Comparison of ENCODE assay signal across 10 cellular contexts in genomic region chr12:115337693-115338543, GRCh38.
DNase-seq lines count a peak whose midpoint lies in the region; ATAC-seq, FAIRE-seq and TF ChIP-seq lines count a peak whose summit lies in the region.
"Had no signal": no experiment of that assay in that cellular context is flagged by ENCODE, and none has a peak within 500 bp of the region (broad histone marks: within the 10 kb centered on the region; RNA-seq: fewer than 3 reads in every experiment).

No MANE protein-coding gene starts in this region.

- ATAC-seq in K562, result no peak
- ATAC-seq in natural killer cell treated with Interleukin-12 subunit alpha and Interleukin-12 subunit beta and Interleukin-15 and Interleukin-18, amount 100 ng/mL, for 72 hours, result no peak

- H3K4me1 Mint-ChIP-seq in activated CD4-positive, alpha-beta memory T cell treated with anti-CD3 and anti-CD28 coated beads, Interleukin-2, amount 10 ng/mL, durations not matched to agents 7 days and 5 days, result no peaks in the 10 kb centered on the region
- H3K4me1 Mint-ChIP-seq in natural killer cell treated with Interleukin-12 subunit alpha and Interleukin-12 subunit beta and Interleukin-15 and Interleukin-18, amount 100 ng/mL, for 72 hours (ENCODE audit: low read depth in 2 of 2), result no peaks in the 10 kb centered on the region
- H3K4me1 Mint-ChIP-seq: central memory CD8-positive, alpha-beta T cell had no signal

- H3K4me2 ChIP-seq in K562 (ENCODE audit: insufficient read depth, low read length), result no peak overlapping the region

- TF ChIP-seq CTCF in K562 (IDR thresholded peaks at IDR 0.05 in 2 of 3, conservative IDR thresholded peaks at IDR 0.05 in 1 of 3; ENCODE audit: insufficient read depth in 2 of 3, low read depth in 1 of 3, low read length in 3 of 3), result no peak

- H4K20me1 ChIP-seq in K562 (replicated peaks; ENCODE audit: control insufficient read depth, insufficient read depth, low read length), result no peaks in the 10 kb centered on the region; the same call in 1 of the 2 replicates
- H4K20me1 ChIP-seq: BLaER1 treated with 17β-estradiol and CSF1 and Interleukin-3, amounts not matched to agents 10 nM and 100 nM had no signal

- H3K9me3 ChIP-seq in K562 (replicated peaks; ENCODE audit: control insufficient read depth, insufficient read depth, low read depth, low read length), result no peaks in the 10 kb centered on the region

- H2AFZ ChIP-seq in K562 (ENCODE audit: low read depth, low read length), result no peak overlapping the region

- intact Hi-C loops in K562 (cut with micrococcal nuclease), result no loop called here

- H3K9me1 ChIP-seq in K562 (ENCODE audit: control insufficient read depth, insufficient read depth, low read length), result no peaks in the 10 kb centered on the region

- in situ Hi-C loops in K562 (cut with MboI), result no loop called here

- FAIRE-seq in K562 (lab: Jason Lieb, UNC) (no peak), urothelium cell line (lab: Jason Lieb, UNC) (no peak)

- H3K36me3 ChIP-seq in K562 (ENCODE audit: control insufficient read depth, insufficient read depth, low read length), result no peaks in the 10 kb centered on the region
- H3K36me3 ChIP-seq: BLaER1 treated with 17β-estradiol and CSF1 and Interleukin-3, amounts not matched to agents 10 nM and 100 nM had no signal

- WGBS in K562 (ENCODE audit: insufficient coverage, low coverage, missing lambda C conversion rate), result under 1% methylated on average over 12 of the region's 12 CpGs

- peaks cover 0 to 8% of the 10 kb centered on the region in 2 experiments; a peak in 1 of 5 replicates for H3K27me3 ChIP-seq in K562 (ENCODE audit: control insufficient read depth in 2 of 2, insufficient read depth in 2 of 2, low read length in 2 of 2)
- H3K27me3 ChIP-seq: BLaER1 treated with 17β-estradiol and CSF1 and Interleukin-3, amounts not matched to agents 10 nM and 100 nM had no signal

- peak; percentile 14 for DNase-seq in NCI-H345 (lab: John Stamatoyannopoulos, UW)
- DNase-seq in NCI-H345 treated with DMSO at 0.1 percent for 48 hours (lab: John Stamatoyannopoulos, UW; ENCODE audit: unreplicated experiment), result no peak
- DNase-seq in K562 (ENCODE audit: extremely low read depth in 1 of 4, low spot score in 3 of 4), result peak in 1 of 4 experiments; percentile 2
- DNase-seq in islet precursor cell, result peak; percentile 83
- peak; percentile 75 for DNase-seq in urothelium cell line (ENCODE audit: low spot score)
- no peak for DNase-seq in activated CD4-positive, alpha-beta memory T cell treated with anti-CD3 and anti-CD28 coated beads, Interleukin-2, amount 10 ng/mL, durations not matched to agents 7 days and 5 days
- DNase-seq in natural killer cell treated with Interleukin-12 subunit alpha and Interleukin-12 subunit beta and Interleukin-15 and Interleukin-18, amount 100 ng/mL, for 72 hours (ENCODE audit: low spot score), result no peak
- no peak for DNase-seq in NCI-H82 (lab: John Stamatoyannopoulos, UW)

- TF ChIP-seq EP300 in K562 (IDR thresholded peaks at IDR 0.05; ENCODE audit: low read length), result no peak

- no peak overlapping the region for H3K9ac ChIP-seq in K562 (ENCODE audit: insufficient read depth in 1 of 2, low read depth in 2 of 2, low read length in 2 of 2)
- H3K9ac ChIP-seq: BLaER1 treated with 17β-estradiol and CSF1 and Interleukin-3, amounts not matched to agents 10 nM and 100 nM had no signal

- H3K9me3 Mint-ChIP-seq in activated CD4-positive, alpha-beta memory T cell treated with anti-CD3 and anti-CD28 coated beads, Interleukin-2, amount 10 ng/mL, durations not matched to agents 7 days and 5 days, result peaks cover 13% of the 10 kb centered on the region
- H3K9me3 Mint-ChIP-seq in natural killer cell treated with Interleukin-12 subunit alpha and Interleukin-12 subunit beta and Interleukin-15 and Interleukin-18, amount 100 ng/mL, for 72 hours, result peaks cover 6% of the 10 kb centered on the region

- no peak overlapping the region for H3K27ac Mint-ChIP-seq in activated CD4-positive, alpha-beta memory T cell treated with anti-CD3 and anti-CD28 coated beads, Interleukin-2, amount 10 ng/mL, durations not matched to agents 7 days and 5 days
- no peak overlapping the region for H3K27ac Mint-ChIP-seq in natural killer cell treated with Interleukin-12 subunit alpha and Interleukin-12 subunit beta and Interleukin-15 and Interleukin-18, amount 100 ng/mL, for 72 hours

- no TSS peak for BruUV-seq in K562 (replicated peaks; lab: Mats Ljungman, UMichigan)

- H3K4me3 Mint-ChIP-seq in activated CD4-positive, alpha-beta memory T cell treated with anti-CD3 and anti-CD28 coated beads, Interleukin-2, amount 10 ng/mL, durations not matched to agents 7 days and 5 days, result no peak overlapping the region
- H3K4me3 Mint-ChIP-seq in natural killer cell treated with Interleukin-12 subunit alpha and Interleukin-12 subunit beta and Interleukin-15 and Interleukin-18, amount 100 ng/mL, for 72 hours, result no peak overlapping the region
- H3K4me3 Mint-ChIP-seq: central memory CD8-positive, alpha-beta T cell had no signal

- H3K27ac ChIP-seq in K562 (ENCODE audit: extremely low read depth, low read depth, low read length), result no peak overlapping the region

- no peak overlapping the region for H3K4me3 ChIP-seq in K562
- H3K4me3 ChIP-seq: BLaER1 treated with 17β-estradiol and CSF1 and Interleukin-3, amounts not matched to agents 10 nM and 100 nM had no signal

- no peak for TF ChIP-seq POLR2A in K562 (conservative IDR thresholded peaks at IDR 0.05)

- CTCF ChIA-PET in K562 (lab: Yijun Ruan, JAX; ENCODE audit: low intra/inter-chr PET ratio), result no interaction called here
- CTCF ChIA-PET in activated CD4-positive, alpha-beta memory T cell treated with anti-CD3 and anti-CD28 coated beads, Interleukin-2, amount 10 ng/mL, durations not matched to agents 7 days and 5 days (lab: Charles Lee), result no interaction called here

- H3K79me2 ChIP-seq in K562 (ENCODE audit: control insufficient read depth, insufficient read depth, low read length), result no peaks in the 10 kb centered on the region

- no peaks in the 10 kb centered on the region for H3K27me3 Mint-ChIP-seq in activated CD4-positive, alpha-beta memory T cell treated with anti-CD3 and anti-CD28 coated beads, Interleukin-2, amount 10 ng/mL, durations not matched to agents 7 days and 5 days
- H3K27me3 Mint-ChIP-seq in natural killer cell treated with Interleukin-12 subunit alpha and Interleukin-12 subunit beta and Interleukin-15 and Interleukin-18, amount 100 ng/mL, for 72 hours, result no peaks in the 10 kb centered on the region
- H3K27me3 Mint-ChIP-seq: central memory CD8-positive, alpha-beta T cell had no signal

- no peak for TF ChIP-seq RAD21 in K562 (CRISPR knock-in tag; conservative IDR thresholded peaks at IDR 0.05 in 1 of 2, IDR thresholded peaks at IDR 0.05 in 1 of 2)

- POLR2A ChIA-PET in K562 (lab: Yijun Ruan, JAX), result interaction anchor here (0.6 to 0.7 kb wide), 3 partner anchors 34 to 1127 kb away, joined by 3 to 4 read pairs (median 3); no protein-coding TSS in a partner anchor
- POLR2A ChIA-PET in activated CD4-positive, alpha-beta memory T cell treated with anti-CD3 and anti-CD28 coated beads, Interleukin-2, amount 10 ng/mL, durations not matched to agents 7 days and 5 days (lab: Charles Lee), result no interaction called here

- H3K36me3 Mint-ChIP-seq in activated CD4-positive, alpha-beta memory T cell treated with anti-CD3 and anti-CD28 coated beads, Interleukin-2, amount 10 ng/mL, durations not matched to agents 7 days and 5 days (ENCODE audit: low read depth), result no peaks in the 10 kb centered on the region
- no peaks in the 10 kb centered on the region for H3K36me3 Mint-ChIP-seq in natural killer cell treated with Interleukin-12 subunit alpha and Interleukin-12 subunit beta and Interleukin-15 and Interleukin-18, amount 100 ng/mL, for 72 hours

- no peaks in the 10 kb centered on the region for H3K4me1 ChIP-seq in K562 (replicated peaks in 1 of 2; ENCODE audit: control insufficient read depth in 2 of 2, insufficient read depth in 2 of 2, low read length in 2 of 2)

TF ChIP-seq in K562, 482 proteins besides CTCF, POLR2A, EP300 and RAD21:
- TF ChIP-seq PPARD (CRISPR knock-in tag; IDR thresholded peaks at IDR 0.05) (no peak), TFE3 (CRISPR knock-in tag; IDR thresholded peaks at IDR 0.05) (peak; percentile 68)
TF ChIP-seq in K562: peak in this region for 1.

Comparison
In these comparisons a context has a peak if more than half of its experiments do, and no peak if none do; other contexts are left out.
1. DNase-seq: peak in NCI-H345 (single experiment), islet precursor cell (single experiment) and urothelium cell line (single experiment); none in NCI-H345 treated with DMSO at 0.1 percent for 48 hours (single experiment), activated CD4-positive, alpha-beta memory T cell treated with anti-CD3 and anti-CD28 coated beads, Interleukin-2, amount 10 ng/mL, durations not matched to agents 7 days and 5 days (single experiment), natural killer cell treated with Interleukin-12 subunit alpha and Interleukin-12 subunit beta and Interleukin-15 and Interleukin-18, amount 100 ng/mL, for 72 hours (single experiment) and NCI-H82 (single experiment).